In genomic region chr18:68699043-68699442, GRCh38 we compare ENCODE assay signal across 18 cellular contexts. TPM values are rescaled to one million over a fixed set of nuclear protein-coding genes. Genes with fewer than 3 reads are reported as not detected.
A peak's percentile ranks its signal among the peaks of the same experiment; 100 is the strongest.
DNase-seq lines count a peak whose midpoint lies in the region; ATAC-seq, FAIRE-seq and TF ChIP-seq lines count a peak whose summit lies in the region.
"Had no signal": no experiment of that assay in that cellular context is flagged by ENCODE, and none has a peak within 500 bp of the region (broad histone marks: within the 10 kb centered on the region; RNA-seq: fewer than 3 reads in every experiment).

No MANE protein-coding gene starts in this region.

- no peak overlapping the region for H3K4me3 Mint-ChIP-seq in astrocyte (ENCODE audit: unreplicated experiment)
- H3K4me3 Mint-ChIP-seq: activated naive CD8-positive, alpha-beta T cell; CD8-positive, alpha-beta memory T cell; immature natural killer cell had no signal

- no peaks in the 10 kb centered on the region for H3K9me3 Mint-ChIP-seq in astrocyte (ENCODE audit: unreplicated experiment)
- H3K9me3 Mint-ChIP-seq: CD8-positive, alpha-beta memory T cell; immature natural killer cell had no signal

- H2AFZ ChIP-seq in astrocyte (ENCODE audit: low read depth, low read length) = no peak overlapping the region

- no peak overlapping the region for H3K27ac ChIP-seq in HEK293 (ENCODE audit: extremely low read depth, low read depth, low read length)
- no peak overlapping the region for H3K27ac ChIP-seq in astrocyte (ENCODE audit: low read depth, low read length)
- H3K27ac ChIP-seq in ascending aorta = no peak overlapping the region
- H3K27ac ChIP-seq: heart right ventricle, vagina had no signal

- intact Hi-C loops in ascending aorta (cut with DNase I) = no loop called here

- H3K36me3 ChIP-seq in HEK293 (ENCODE audit: control insufficient read depth in 2 of 2, insufficient read depth in 1 of 2, low read length in 2 of 2) (peaks cover 45 to 57% of the 10 kb centered on the region in 2 experiments), astrocyte (ENCODE audit: insufficient read depth, low read length) (peaks cover 14% of the 10 kb centered on the region), ascending aorta (peaks cover 15 to 31% of the 10 kb centered on the region in 2 donors)

- H3K9ac ChIP-seq in astrocyte (ENCODE audit: low read length) = no peak overlapping the region

- peaks cover 3% of the 10 kb centered on the region for H4K20me1 ChIP-seq in astrocyte (ENCODE audit: insufficient read depth, low read length)

- no peak for FAIRE-seq in astrocyte (lab: Jason Lieb, UNC)

- CTCF ChIA-PET in HEK293 (lab: Yijun Ruan, JAX) = interaction anchor here (0.6 to 0.7 kb wide), 2 partner anchors 18 to 473 kb away, joined by 3 read pairs; no protein-coding TSS in a partner anchor

- peak overlapping the region; percentile 34 for H3K27ac Mint-ChIP-seq in astrocyte (ENCODE audit: unreplicated experiment)
- H3K27ac Mint-ChIP-seq: activated naive CD8-positive, alpha-beta T cell; CD8-positive, alpha-beta memory T cell; immature natural killer cell had no signal

- H3K79me2 ChIP-seq in astrocyte (ENCODE audit: insufficient read depth, low read length) = peaks cover 30% of the 10 kb centered on the region

- DNase-seq in AG09309 (ENCODE audit: low read depth) = peak; percentile 76
- DNase-seq in astrocyte (ENCODE audit: low read depth) = no peak
- DNase-seq in fibroblast of villous mesenchyme (ENCODE audit: low read depth) = peak; percentile 76
- no peak for DNase-seq in ascending aorta (ENCODE audit: low spot score in 2 of 2)
- no peak for DNase-seq in NCI-H1048 (lab: John Stamatoyannopoulos, UW)
- DNase-seq: CD8-positive, alpha-beta memory T cell; dermis blood vessel endothelial cell; heart right ventricle; immature natural killer cell; NCI-H1417 treated with DMSO at 0.1 percent for 48 hours; NCI-H774; substantia nigra; T-helper 9 cell had no signal

- H3K27me3 ChIP-seq in astrocyte (ENCODE audit: insufficient read depth, low read length) = no peaks in the 10 kb centered on the region
- no peaks in the 10 kb centered on the region for H3K27me3 ChIP-seq in ascending aorta
- H3K27me3 ChIP-seq: heart right ventricle, vagina had no signal

- no peaks in the 10 kb centered on the region for H3K4me1 Mint-ChIP-seq in astrocyte (ENCODE audit: low read depth, unreplicated experiment)

- H3K9me3 ChIP-seq in HEK293 (ENCODE audit: control insufficient read depth, insufficient read depth, low read depth, low read length) (no peaks in the 10 kb centered on the region; the same call in 1 of the 2 replicates), astrocyte (ENCODE audit: insufficient read depth, low read depth, low read length) (no peaks in the 10 kb centered on the region), ascending aorta (no peaks in the 10 kb centered on the region)
- H3K9me3 ChIP-seq: heart right ventricle, vagina had no signal

- no peaks in the 10 kb centered on the region for H3K4me1 ChIP-seq in HEK293 (ENCODE audit: control insufficient read depth, insufficient read depth, low read length)
- no peaks in the 10 kb centered on the region for H3K4me1 ChIP-seq in astrocyte (ENCODE audit: insufficient read depth, low read length)
- no peaks in the 10 kb centered on the region for H3K4me1 ChIP-seq in ascending aorta
- H3K4me1 ChIP-seq: vagina had no signal

- H3K4me2 ChIP-seq in astrocyte (ENCODE audit: low read length) = no peak overlapping the region

- POLR2A ChIA-PET in HEK293 (lab: Yijun Ruan, JAX) = no interaction called here

- ATAC-seq in HG03159 (IDR thresholded peaks at IDR 0.05; ENCODE audit: unreplicated experiment) (no peak), GM21515 (IDR thresholded peaks at IDR 0.05; ENCODE audit: unreplicated experiment) (no peak)
- ATAC-seq: heart right ventricle had no signal

- H3K4me3 ChIP-seq in AG09309 (ENCODE audit: control insufficient read depth, low read depth, low read length) (no peak overlapping the region), HEK293 (ENCODE audit: low read depth, low read length) (no peak overlapping the region), astrocyte (ENCODE audit: insufficient read depth, low read depth, low read length) (no peak overlapping the region), fibroblast of villous mesenchyme (ENCODE audit: low read depth, low read length) (no peak overlapping the region), ascending aorta (no peak overlapping the region)
- H3K4me3 ChIP-seq: heart right ventricle, vagina had no signal

- TF ChIP-seq CTCF in AG09309 (IDR thresholded peaks at IDR 0.05; ENCODE audit: control insufficient read depth, insufficient read depth, low read depth, low read length, missing control alignments) (no peak), HEK293 (tag by site-specific recombination; IDR thresholded peaks at IDR 0.05) (no peak), astrocyte (IDR thresholded peaks at IDR 0.05; ENCODE audit: insufficient read depth, low read depth, low read length) (no peak), fibroblast of villous mesenchyme (IDR thresholded peaks at IDR 0.05; ENCODE audit: insufficient read depth, low read depth, low read length) (no peak), ascending aorta (IDR thresholded peaks at IDR 0.05) (no peak)

- peaks cover 7% of the 10 kb centered on the region for H3K36me3 Mint-ChIP-seq in astrocyte (ENCODE audit: low read depth, unreplicated experiment)

- no peaks in the 10 kb centered on the region for H3K27me3 Mint-ChIP-seq in astrocyte (ENCODE audit: low read depth, unreplicated experiment)
- H3K27me3 Mint-ChIP-seq: activated naive CD8-positive, alpha-beta T cell; CD8-positive, alpha-beta memory T cell had no signal

TF ChIP-seq in HEK293, 187 proteins besides CTCF, POLR2A, EP300 and RAD21 (continues in another document):
- TF ChIP-seq ZNF660 (tag by site-specific recombination; IDR thresholded peaks at IDR 0.05) (no peak), KLF8 (tag by site-specific recombination; IDR thresholded peaks at IDR 0.05) (peak; percentile 18; the same call in 1 of the 2 replicates), ZNF366 (tag by site-specific recombination; conservative IDR thresholded peaks at IDR 0.05) (0 out of 2 replicates have a peak, but pooled peaks have one; percentile 18), TCF7L2 (IDR thresholded peaks at IDR 0.05; ENCODE audit: borderline replicate concordance, low read depth, low read length) (no peak), ZNF585B (tag by site-specific recombination; IDR thresholded peaks at IDR 0.05) (no peak), SP7 (tag by site-specific recombination; IDR thresholded peaks at IDR 0.05) (0 out of 2 replicates have a peak, but pooled peaks have one; percentile 23), ZNF518A (tag by site-specific recombination; conservative IDR thresholded peaks at IDR 0.05; ENCODE audit: low read depth) (no peak), ZEB2 (tag by site-specific recombination; IDR thresholded peaks at IDR 0.05) (peak; percentile 45; the same call in 1 of the 2 replicates), WT1 (tag by site-specific recombination; IDR thresholded peaks at IDR 0.05) (peak; percentile 14; the same call in 1 of the 2 replicates), IKZF3 (tag by site-specific recombination; IDR thresholded peaks at IDR 0.05) (peak; percentile 53; the same call in 1 of the 2 replicates)
- TF ChIP-seq, protein P1, sequence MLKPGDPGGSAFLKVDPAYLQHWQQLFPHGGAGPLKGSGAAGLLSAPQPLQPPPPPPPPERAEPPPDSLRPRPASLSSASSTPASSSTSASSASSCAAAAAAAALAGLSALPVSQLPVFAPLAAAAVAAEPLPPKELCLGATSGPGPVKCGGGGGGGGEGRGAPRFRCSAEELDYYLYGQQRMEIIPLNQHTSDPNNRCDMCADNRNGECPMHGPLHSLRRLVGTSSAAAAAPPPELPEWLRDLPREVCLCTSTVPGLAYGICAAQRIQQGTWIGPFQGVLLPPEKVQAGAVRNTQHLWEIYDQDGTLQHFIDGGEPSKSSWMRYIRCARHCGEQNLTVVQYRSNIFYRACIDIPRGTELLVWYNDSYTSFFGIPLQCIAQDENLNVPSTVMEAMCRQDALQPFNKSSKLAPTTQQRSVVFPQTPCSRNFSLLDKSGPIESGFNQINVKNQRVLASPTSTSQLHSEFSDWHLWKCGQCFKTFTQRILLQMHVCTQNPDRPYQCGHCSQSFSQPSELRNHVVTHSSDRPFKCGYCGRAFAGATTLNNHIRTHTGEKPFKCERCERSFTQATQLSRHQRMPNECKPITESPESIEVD (tag by site-specific recombination; IDR thresholded peaks at IDR 0.05) = 0 out of 2 replicates have a peak, but pooled peaks have one; percentile 6

RNA-seq across cellular contexts. Expression of gene TMX3, which starts 15.9 kb away (rescaled TPM):
- 64.4 and 64.6 TPM in 2 replicates for total RNA-seq in astrocyte
- 115 and 152 TPM in 2 replicates for total RNA-seq in fibroblast of villous mesenchyme
- total RNA-seq in ascending aorta = 12.9 TPM

Comparison
In these comparisons a context has a peak if more than half of its experiments do, and no peak if none do; other contexts are left out.
1. DNase-seq: peak in AG09309 (single experiment) and fibroblast of villous mesenchyme (single experiment); none in astrocyte (single experiment), ascending aorta (0 of 2) and NCI-H1048 (single experiment).